ENCODE assay signal across 7 cellular contexts in genomic region chr2:191150121-191150450, GRCh38.
DNase-seq lines count a peak whose midpoint lies in the region; ATAC-seq and TF ChIP-seq lines count a peak whose summit lies in the region.

No MANE protein-coding gene starts in this region.

- no peak overlapping the region for H3K27ac ChIP-seq in stomach smooth muscle (ENCODE audit: low read length)

- no peaks in the 10 kb centered on the region for H3K36me3 ChIP-seq in stomach smooth muscle (ENCODE audit: control insufficient read depth in 2 of 2, insufficient read depth in 2 of 2, low read length in 2 of 2)

- H3K4me1 ChIP-seq in stomach smooth muscle (ENCODE audit: control insufficient read depth, insufficient read depth, low read length): peaks cover 5% of the 10 kb centered on the region

- H3K4me3 ChIP-seq in WI38 (ENCODE audit: low read depth, low read length) (peak overlapping the region; percentile 47), iPS-11a (ENCODE audit: low read depth, low read length) (peak overlapping the region; percentile 68), stomach smooth muscle (ENCODE audit: low read length in 2 of 2) (peak overlapping the region; percentile 70 to 71)

- TF ChIP-seq CTCF in WI38 (IDR thresholded peaks at IDR 0.05; ENCODE audit: low read depth, low read length): no peak

- H3K9me3 ChIP-seq in stomach smooth muscle (ENCODE audit: control insufficient read depth in 2 of 2, low read length in 2 of 2): no peaks in the 10 kb centered on the region

- H3K9ac ChIP-seq in stomach smooth muscle (ENCODE audit: low read length in 2 of 2): peak overlapping the region in 1 of 2 donors; percentile 65

- H3K27me3 ChIP-seq in stomach smooth muscle (ENCODE audit: control insufficient read depth in 1 of 2, insufficient read depth in 2 of 2, low read length in 2 of 2): peaks cover 5 to 8% of the 10 kb centered on the region in 2 donors

- no peak for DNase-seq in NCI-H526 (lab: John Stamatoyannopoulos, UW)
- no peak for DNase-seq in stimulated activated CD4-positive, alpha-beta T cell treated with anti-CD3 and anti-CD28 coated beads, Interleukin-12 subunit alpha, Interleukin-12 subunit beta, amount 100 ng/mL, for 4 hours

- ATAC-seq in GM19043 (IDR thresholded peaks at IDR 0.05; ENCODE audit: low read depth, unreplicated experiment): peak; percentile 29
- peak; percentile 21 for ATAC-seq in HG02884 (IDR thresholded peaks at IDR 0.05; ENCODE audit: unreplicated experiment)
